Comparison of ENCODE assay signal across 24 cellular contexts in the genomic region with DNA sequence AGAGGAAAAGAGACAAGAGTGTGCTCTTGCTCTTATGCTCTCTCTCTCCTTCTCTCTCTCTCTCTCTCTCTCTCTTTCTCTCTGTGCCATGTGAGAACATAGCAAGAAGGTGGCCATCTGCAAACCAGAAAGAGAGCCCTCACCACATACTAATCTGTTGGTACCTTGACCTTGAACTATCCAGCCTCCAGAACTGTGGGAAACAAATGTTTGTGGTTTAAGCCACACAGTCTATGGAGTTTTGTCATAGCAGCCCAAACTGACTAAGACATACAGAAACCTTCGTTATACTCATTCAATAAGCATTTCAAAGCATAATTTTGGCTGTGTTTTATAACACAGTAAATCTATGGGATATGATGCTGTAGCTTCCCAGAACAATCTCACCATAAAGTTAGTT. TPM values are rescaled to one million over a fixed set of nuclear protein-coding genes. Genes with fewer than 3 reads are reported as not detected.
"Had no signal": no experiment of that assay in that cellular context is flagged by ENCODE, and none has a peak within 500 bp of the region (broad histone marks: within the 10 kb centered on the region; RNA-seq: fewer than 3 reads in every experiment).

No MANE protein-coding gene starts in this region.

- H3K9me3 ChIP-seq: thoracic aorta had no signal

- H3K27ac ChIP-seq: cardiac muscle cell, left ventricle myocardium inferior, thoracic aorta had no signal

- H3K27me3 ChIP-seq: cardiac muscle cell had no signal

- H3K4me3 ChIP-seq: cardiac muscle cell, left ventricle myocardium inferior, thoracic aorta had no signal

- H3K36me3 ChIP-seq: cardiac muscle cell, left ventricle myocardium inferior, thoracic aorta had no signal

- H3K4me1 ChIP-seq: left ventricle myocardium inferior had no signal

- DNase-seq: activated B cell treated with CpG ODN at 0.5 μM for 24 hours; activated CD4-positive, alpha-beta T cell treated with anti-CD3 and anti-CD28 coated beads for 36 hours; activated CD4-positive, alpha-beta T cell treated with anti-CD3 and anti-CD28 coated beads, Interleukin-2, amount 50 U/mL, for 4 hours; activated CD8-positive, alpha-beta memory T cell treated with anti-CD3 and anti-CD28 coated beads, Interleukin-2, amount 50 U/mL, for 48 hours; activated naive CD4-positive, alpha-beta T cell treated with Interleukin-2 at 50 U/mL for 16 hours; activated naive CD8-positive, alpha-beta T cell treated with anti-CD3 and anti-CD28 coated beads for 36 hours; activated T-cell treated with anti-CD3 and anti-CD28 coated beads, Interleukin-2, amount 50 U/mL, for 4 hours; amniotic stem cell; effector CD8-positive, alpha-beta T cell; erythroblast; foreskin melanocyte; immature natural killer cell; left ventricle myocardium inferior; mammary epithelial cell; midbrain; nephron progenitor cell; nucleus accumbens; stimulated activated CD4-positive, alpha-beta T cell treated with anti-CD3 and anti-CD28 coated beads, Interleukin-4, amount 100 ng/mL, for 1 hour; stimulated activated naive CD4-positive, alpha-beta T cell treated with Interleukin-2 at 50 U/mL for 16 hours had no signal

RNA-seq across cellular contexts. Expression of a gene that starts 56.4 kb away (rescaled TPM):
- total RNA-seq: activated B cell treated with CpG ODN at 0.5 μM for 24 hours; activated CD4-positive, alpha-beta T cell treated with anti-CD3 and anti-CD28 coated beads for 36 hours; activated CD8-positive, alpha-beta memory T cell treated with anti-CD3 and anti-CD28 coated beads for 36 hours; activated naive CD8-positive, alpha-beta T cell treated with anti-CD3 and anti-CD28 coated beads for 36 hours; activated T-cell treated with anti-CD3 and anti-CD28 coated beads, Interleukin-2, amount 50 U/mL, for 4 hours; activated T-helper 2 cell treated with anti-CD3 and anti-CD28 coated beads, Interferon-gamma antibody, Interleukin-2, Interleukin-4, amounts not matched to agents 10 μg/mL and 5 μg/mL and 100 μg/mL, durations not matched to agents 14 hours and 24 hours and 36 hours; left ventricle myocardium inferior; posterior vena cava; thoracic aorta had no signal
- polyA plus RNA-seq: immature natural killer cell had no signal
